15 cellular contexts compared by ENCODE assay signal in the genomic region with DNA sequence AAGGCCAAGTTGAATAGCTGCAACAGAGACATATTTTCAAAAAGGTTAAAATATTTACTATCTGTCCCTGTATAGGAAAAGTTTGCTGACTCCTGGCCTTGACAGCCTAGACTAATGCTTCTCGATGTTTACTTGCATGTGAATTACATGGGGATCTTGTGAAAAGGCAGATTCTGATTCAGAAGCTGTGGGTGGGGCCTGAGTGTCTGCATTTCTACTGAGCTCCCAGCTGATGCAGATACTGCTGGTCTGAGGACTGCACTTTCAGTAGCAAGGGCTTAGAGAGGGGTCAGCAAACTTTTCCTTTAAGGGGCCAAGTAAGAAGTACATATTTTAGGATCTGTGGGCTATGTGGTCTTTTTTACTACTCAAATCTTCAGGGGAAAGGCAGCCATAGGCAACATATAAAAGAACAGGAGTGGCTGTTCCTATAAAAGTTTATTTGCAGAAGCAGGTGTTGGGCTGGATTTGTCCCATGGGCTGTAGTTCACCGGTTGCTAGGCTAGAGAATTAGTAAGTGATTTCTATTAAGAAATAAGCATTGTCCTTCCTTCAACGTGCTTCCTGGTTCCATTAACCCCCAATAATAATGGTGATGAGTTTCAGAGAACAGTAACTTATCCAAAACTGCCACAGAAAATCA.
DNase-seq lines count a peak whose midpoint lies in the region; ATAC-seq and TF ChIP-seq lines count a peak whose summit lies in the region.
"Had no signal": no experiment of that assay in that cellular context is flagged by ENCODE, and none has a peak within 500 bp of the region (broad histone marks: within the 10 kb centered on the region; RNA-seq: fewer than 3 reads in every experiment).

No MANE protein-coding gene starts in this region.

- intact Hi-C loops in Panc1 (cut with micrococcal nuclease; ENCODE audit: unreplicated experiment): no loop called here

- H3K27ac ChIP-seq in Panc1 (ENCODE audit: low read length) (peak overlapping the region; percentile 98), skeletal muscle tissue (ENCODE audit: low read depth, low read length) (peak overlapping the region; percentile 15)
- H3K27ac ChIP-seq: vagina had no signal

- H3K4me3 ChIP-seq in Panc1 (ENCODE audit: low read depth in 2 of 2, low read length in 2 of 2) (no peak overlapping the region), skeletal muscle tissue (ENCODE audit: low read length in 3 of 3) (no peak overlapping the region)
- H3K4me3 ChIP-seq: vagina had no signal

- no peak for TF ChIP-seq POLR2A in GM18505 (IDR thresholded peaks at IDR 0.05; ENCODE audit: borderline replicate concordance, extremely low read depth, insufficient read depth, insufficient read length)

- no peaks in the 10 kb centered on the region for H3K27me3 ChIP-seq in Panc1 (ENCODE audit: control insufficient read depth, insufficient read depth, low read length)
- H3K27me3 ChIP-seq in skeletal muscle tissue (ENCODE audit: control insufficient read depth in 3 of 3, insufficient read depth in 3 of 3, low read length in 3 of 3): no peaks in the 10 kb centered on the region
- H3K27me3 ChIP-seq: vagina had no signal

- H3K9ac ChIP-seq in skeletal muscle tissue (ENCODE audit: low read depth in 1 of 3, low read length in 3 of 3): no peak overlapping the region

- TF ChIP-seq CTCF in Panc1 (IDR thresholded peaks at IDR 0.05): no peak

- CTCF ChIA-PET in Panc1 (lab: Charles Lee): no interaction called here

- BruUV-seq in Panc1 (replicated peaks; lab: Mats Ljungman, UMichigan): no TSS peak

- POLR2A ChIA-PET in Panc1 (lab: Charles Lee): no interaction called here

- H3K9me3 ChIP-seq in Panc1 (ENCODE audit: control insufficient read depth, insufficient read depth, low read depth, low read length): peaks cover 12% of the 10 kb centered on the region; the same call in 1 of the 2 replicates
- H3K9me3 ChIP-seq in skeletal muscle tissue (ENCODE audit: control insufficient read depth in 3 of 3, low read length in 3 of 3): no peaks in the 10 kb centered on the region
- H3K9me3 ChIP-seq: vagina had no signal

- no peak for ATAC-seq in Panc1
- no peak for ATAC-seq in GM18505 (IDR thresholded peaks at IDR 0.05; ENCODE audit: unreplicated experiment)
- ATAC-seq in GM21786 (IDR thresholded peaks at IDR 0.05; ENCODE audit: unreplicated experiment): no peak

- in situ Hi-C loops in Panc1 (cut with HindIII; ENCODE audit: low pct_unique_long_range_greater_than_20kb, low sequenced_read_pairs): no loop called here

- H3K36me3 ChIP-seq in Panc1 (ENCODE audit: control insufficient read depth, insufficient read depth, low read length): no peaks in the 10 kb centered on the region
- H3K36me3 ChIP-seq in skeletal muscle tissue (ENCODE audit: control insufficient read depth in 3 of 3, insufficient read depth in 3 of 3, low read length in 3 of 3): no peaks in the 10 kb centered on the region
- H3K36me3 ChIP-seq: vagina had no signal

- H3K4me1 ChIP-seq in Panc1 (ENCODE audit: control insufficient read depth, insufficient read depth, low read length) (peaks cover 8% of the 10 kb centered on the region), skeletal muscle tissue (ENCODE audit: control insufficient read depth in 3 of 3, insufficient read depth in 3 of 3, low read length in 3 of 3) (peaks cover 9 to 25% (median 10%) of the 10 kb centered on the region in 3 donors)

- DNase-seq in Panc1 (ENCODE audit: low read depth, low spot score) (no peak), dedifferentiated amniotic fluid mesenchymal stem cell (ENCODE audit: extremely low spot score) (peak; percentile 28), iPS DF 19.7 (ENCODE audit: low read depth, low spot score) (peak; percentile 28), NCI-H1048 (lab: John Stamatoyannopoulos, UW) (no peak)
- DNase-seq: activated CD4-positive, alpha-beta T cell treated with anti-CD3 and anti-CD28 coated beads, Interleukin-2, amount 10 ng/mL, durations not matched to agents 7 days and 5 days; activated T-cell treated with anti-CD3 and anti-CD28 coated beads, Interleukin-2, amount 50 U/mL, for 24 hours; cortex of kidney; DMS79; HCEC 1CT; NCI-H1105; occipital lobe had no signal

Comparison
In these comparisons a context has a peak if more than half of its experiments do, and no peak if none do; other contexts are left out.
1. DNase-seq: peak in dedifferentiated amniotic fluid mesenchymal stem cell (single experiment) and iPS DF 19.7 (single experiment); none in Panc1 (single experiment) and NCI-H1048 (single experiment).